Comparison of ENCODE assay signal across 24 cellular contexts in the genomic region with DNA sequence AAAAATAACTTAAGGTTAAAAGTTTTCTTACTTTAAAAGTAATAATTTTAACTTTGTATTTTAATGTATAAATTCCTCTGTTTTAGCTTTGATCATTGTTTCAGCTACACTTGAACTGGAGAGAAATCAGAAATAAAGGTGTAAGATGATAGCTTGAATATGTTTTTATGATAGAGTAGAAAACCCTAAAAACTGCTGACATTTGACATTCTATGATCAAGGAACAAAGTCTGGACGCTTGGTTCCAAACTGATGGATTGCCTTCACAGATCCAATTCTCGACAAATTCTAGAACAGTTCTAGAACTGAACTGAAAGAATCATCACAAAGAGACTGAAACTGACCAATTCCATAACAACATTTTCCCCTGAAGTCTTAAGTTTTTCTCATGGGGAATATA. TPM values are rescaled to one million over a fixed set of nuclear protein-coding genes. Genes with fewer than 3 reads are reported as not detected.
DNase-seq lines count a peak whose midpoint lies in the region; ATAC-seq, FAIRE-seq and TF ChIP-seq lines count a peak whose summit lies in the region.
"Had no signal": no experiment of that assay in that cellular context is flagged by ENCODE, and none has a peak within 500 bp of the region (broad histone marks: within the 10 kb centered on the region; RNA-seq: fewer than 3 reads in every experiment).

TSS of gene ANKRD61 (plus strand) at position 389 of the 400 bp plus-strand sequence. CDS start at position 389, 0 bp downstream.

- peak within 1 kb of the TSS in 1 of 4 donors; percentile 6 for H3K4me3 Mint-ChIP-seq in IgD-negative memory B cell
- H3K4me3 Mint-ChIP-seq in activated naive CD8-positive, alpha-beta T cell treated with anti-CD3 and anti-CD28 coated beads, Interleukin-2, amount 50 U/mL, for 24 hours: no peak within 1 kb of the TSS
- no peak within 1 kb of the TSS for H3K4me3 Mint-ChIP-seq in nephron progenitor cell
- H3K4me3 Mint-ChIP-seq: nephron had no signal

- H3K9me3 Mint-ChIP-seq in activated naive CD4-positive, alpha-beta T cell treated with anti-CD3 and anti-CD28 coated beads, Interleukin-2, amount 50 U/mL, for 72 hours: no peaks in the 10 kb centered on the region
- H3K9me3 Mint-ChIP-seq in IgD-negative memory B cell: no peaks in the 10 kb centered on the region
- no peaks in the 10 kb centered on the region for H3K9me3 Mint-ChIP-seq in activated naive CD8-positive, alpha-beta T cell treated with anti-CD3 and anti-CD28 coated beads, Interleukin-2, amount 50 U/mL, for 24 hours
- no peaks in the 10 kb centered on the region for H3K9me3 Mint-ChIP-seq in nephron progenitor cell
- H3K9me3 Mint-ChIP-seq: nephron had no signal

- FAIRE-seq in urothelium cell line (lab: Jason Lieb, UNC): no peak
- FAIRE-seq: endometrium had no signal

- H3K27ac ChIP-seq in SJCRH30: no peak within 1 kb of the TSS
- H3K27ac ChIP-seq: body of pancreas, colonic mucosa, KMS-11, thoracic aorta had no signal

- ATAC-seq in activated naive CD4-positive, alpha-beta T cell treated with anti-CD3 and anti-CD28 coated beads, Interleukin-2, amount 50 U/mL, for 72 hours: no peak
- ATAC-seq in activated naive CD8-positive, alpha-beta T cell treated with anti-CD3 and anti-CD28 coated beads, Interleukin-2, amount 50 U/mL, for 24 hours: no peak
- ATAC-seq: body of pancreas, left cardiac atrium had no signal

- H3K36me3 ChIP-seq in SJCRH30: peaks cover 64% of the 10 kb centered on the region
- H3K36me3 ChIP-seq: colonic mucosa had no signal

- no peak for TF ChIP-seq CTCF in nephron progenitor cell (IDR thresholded peaks at IDR 0.05)

- H3K27me3 Mint-ChIP-seq in IgD-negative memory B cell (no peaks in the 10 kb centered on the region), nephron progenitor cell (ENCODE audit: low read depth, poor library complexity) (peaks cover 2% of the 10 kb centered on the region)
- no peaks in the 10 kb centered on the region for H3K27me3 Mint-ChIP-seq in activated naive CD8-positive, alpha-beta T cell treated with anti-CD3 and anti-CD28 coated beads, Interleukin-2, amount 50 U/mL, for 24 hours

- DNase-seq in activated naive CD4-positive, alpha-beta T cell treated with anti-CD3 and anti-CD28 coated beads, Interleukin-2, amount 50 U/mL, for 72 hours (ENCODE audit: low spot score in 2 of 2): no peak
- DNase-seq in activated naive CD4-positive, alpha-beta T cell treated with anti-CD3 and anti-CD28 coated beads, Interleukin-2, amount 50 U/mL, for 16 hours: no peak
- DNase-seq in activated naive CD8-positive, alpha-beta T cell treated with anti-CD3 and anti-CD28 coated beads, Interleukin-2, amount 50 U/mL, for 24 hours: no peak
- DNase-seq in nephron progenitor cell (no peak), urothelium cell line (ENCODE audit: low spot score) (no peak), NCI-H1092 treated with DMSO at 0.1 percent for 48 hours (lab: John Stamatoyannopoulos, UW) (no peak), SJCRH30 (no peak)
- DNase-seq: activated naive CD4-positive, alpha-beta T cell treated with Interleukin-2 at 50 U/mL for 16 hours; body of pancreas; colonic mucosa; COR-L47; glutamatergic neuron; HCEC 1CT; left cardiac atrium; mesendoderm; NCI-H1694; NCI-H226; OCI-M1; SHP77 had no signal

- H3K4me1 Mint-ChIP-seq in IgD-negative memory B cell: peaks cover 11 to 17% (median 16%) of the 10 kb centered on the region in 3 donors
- H3K4me1 Mint-ChIP-seq in activated naive CD8-positive, alpha-beta T cell treated with anti-CD3 and anti-CD28 coated beads, Interleukin-2, amount 50 U/mL, for 24 hours: peaks cover 24% of the 10 kb centered on the region
- peaks cover 5% of the 10 kb centered on the region for H3K4me1 Mint-ChIP-seq in nephron progenitor cell
- H3K4me1 Mint-ChIP-seq: nephron had no signal

- no peak within 1 kb of the TSS for H3K4me3 ChIP-seq in SJCRH30
- H3K4me3 ChIP-seq: body of pancreas, colonic mucosa, thoracic aorta had no signal

- no peaks in the 10 kb centered on the region for H3K9me3 ChIP-seq in SJCRH30 (replicated peaks)
- H3K9me3 ChIP-seq: body of pancreas, colonic mucosa, thoracic aorta had no signal

- no peaks in the 10 kb centered on the region for H3K27me3 ChIP-seq in SJCRH30
- H3K27me3 ChIP-seq: body of pancreas, colonic mucosa had no signal

- H3K27ac Mint-ChIP-seq in activated naive CD4-positive, alpha-beta T cell treated with anti-CD3 and anti-CD28 coated beads, Interleukin-2, amount 50 U/mL, for 72 hours: peak within 1 kb of the TSS; percentile 41 to 58
- peak within 1 kb of the TSS in 2 of 3 donors; percentile 1 to 90 for H3K27ac Mint-ChIP-seq in IgD-negative memory B cell
- H3K27ac Mint-ChIP-seq in activated naive CD8-positive, alpha-beta T cell treated with anti-CD3 and anti-CD28 coated beads, Interleukin-2, amount 50 U/mL, for 24 hours: peak within 1 kb of the TSS; percentile 56
- H3K27ac Mint-ChIP-seq in nephron progenitor cell: peak within 1 kb of the TSS; percentile 78

- peaks cover 4% of the 10 kb centered on the region; the same call in 1 of the 2 replicates for H3K4me1 ChIP-seq in SJCRH30
- H3K4me1 ChIP-seq: body of pancreas had no signal

- peaks cover 14 to 29% of the 10 kb centered on the region in 2 donors for H3K36me3 Mint-ChIP-seq in activated naive CD4-positive, alpha-beta T cell treated with anti-CD3 and anti-CD28 coated beads, Interleukin-2, amount 50 U/mL, for 72 hours
- H3K36me3 Mint-ChIP-seq in IgD-negative memory B cell (peaks cover 3% of the 10 kb centered on the region), nephron progenitor cell (ENCODE audit: low read depth) (peaks cover 84% of the 10 kb centered on the region)
- peaks cover 46% of the 10 kb centered on the region for H3K36me3 Mint-ChIP-seq in activated naive CD8-positive, alpha-beta T cell treated with anti-CD3 and anti-CD28 coated beads, Interleukin-2, amount 50 U/mL, for 24 hours (ENCODE audit: low read depth)

RNA-seq across cellular contexts. Expression of gene ANKRD61, which starts in this region (rescaled TPM):
- under 1 TPM in 1 of 2 donors, not detected in 1; 0.33 TPM for total RNA-seq in activated naive CD4-positive, alpha-beta T cell treated with anti-CD3 and anti-CD28 coated beads, Interleukin-2, amount 50 U/mL, for 72 hours
- 0.24 TPM for polyA plus RNA-seq in IgD-negative memory B cell
- total RNA-seq in SJCRH30 (2014; rRNA removed; shearing (Covaris generic)): 0.23 and 0.63 TPM in 2 replicates
- total RNA-seq: body of pancreas, colonic mucosa, thoracic aorta had no signal
